Comparison of ENCODE assay signal across 1 cellular context in genomic region chr17:47857551-47858410, GRCh38.
TF ChIP-seq lines count a peak whose summit lies in the region.

No MANE protein-coding gene starts in this region.

TF ChIP-seq in WTC11, 78 proteins besides CTCF, POLR2A, EP300 and RAD21:
- TF ChIP-seq ATF1 (CRISPR knock-in tag; IDR thresholded peaks at IDR 0.05) (no peak), MXD4 (CRISPR knock-in tag; IDR thresholded peaks at IDR 0.05; ENCODE audit: borderline replicate concordance) (no peak)
